ENCODE assay signal across 30 cellular contexts in genomic region chr10:100083623-100084022, GRCh38. TPM values are rescaled to one million over a fixed set of nuclear protein-coding genes. Genes with fewer than 3 reads are reported as not detected.
"Had no signal": no experiment of that assay in that cellular context is flagged by ENCODE, and none has a peak within 500 bp of the region (broad histone marks: within the 10 kb centered on the region; RNA-seq: fewer than 3 reads in every experiment).

No MANE protein-coding gene starts in this region.

- FAIRE-seq: urothelium cell line had no signal

- H3K36me3 ChIP-seq: stomach, suprapubic skin, thoracic aorta, thyroid gland, tibial artery, tibial nerve, transverse colon, upper lobe of left lung, upper lobe of right lung, uterus, vagina had no signal

- H3K27me3 ChIP-seq: testis, thyroid gland, tibial nerve, upper lobe of left lung, upper lobe of right lung, uterus, vagina had no signal

- H3K4me3 ChIP-seq: stomach, suprapubic skin, testis, thoracic aorta, thyroid gland, tibial artery, tibial nerve, transverse colon, upper lobe of left lung, upper lobe of right lung, uterus, vagina had no signal

- H3K27ac ChIP-seq: stomach, suprapubic skin, testis, thoracic aorta, thyroid gland, tibial artery, tibial nerve, transverse colon, upper lobe of left lung, upper lobe of right lung, uterus, vagina had no signal

- ATAC-seq: stimulated activated effector memory CD8-positive, alpha-beta T cell treated with anti-CD3 and anti-CD28 coated beads, Interleukin-12 subunit alpha, Interleukin-12 subunit beta, amount 100 ng/mL, for 72 hours; stimulated activated memory B cell treated with anti-CD40 and anti-IgM and Interleukin-4, amounts not matched to agents 10 μg/mL and 1 μg/mL and 100 μg/mL, for 72 hours; stimulated activated naive B cell treated with anti-CD40 and anti-IgM and Interleukin-4, amounts not matched to agents 10 μg/mL and 1 μg/mL and 100 μg/mL, for 72 hours; stimulated activated naive CD8-positive, alpha-beta T cell treated with anti-CD3 and anti-CD28 coated beads, Interleukin-15, amount 100 ng/mL, for 72 hours; stimulated activated naive CD8-positive, alpha-beta T cell treated with anti-CD3 and anti-CD28 coated beads, Interleukin-15, Interleukin-2, amounts not matched to agents 100 U/mL and 50 U/mL, for 24 hours; upper lobe of right lung had no signal

- H3K9me3 ChIP-seq: stomach, suprapubic skin, testis, thoracic aorta, thyroid gland, tibial artery, tibial nerve, transverse colon, upper lobe of left lung, upper lobe of right lung, uterus, vagina had no signal

- DNase-seq: stimulated activated CD4-positive, alpha-beta T cell treated with anti-CD3 and anti-CD28 coated beads, Interleukin-2, amount 100 ng/mL, for 48 hours; stimulated activated CD4-positive, alpha-beta T cell treated with anti-CD3 and anti-CD28 coated beads, Interleukin-4, amount 100 ng/mL, for 1 hour; stimulated activated CD4-positive, alpha-beta T cell treated with anti-CD3 and anti-CD28 coated beads, Interleukin-4, amount 100 ng/mL, for 24 hours; stimulated activated CD4-positive, alpha-beta T cell treated with anti-CD3 and anti-CD28 coated beads, Interleukin-4, amount 100 ng/mL, for 4 hours; stimulated activated CD8-positive, alpha-beta memory T cell treated with anti-CD3 and anti-CD28 coated beads, Interleukin-4, amount 100 ng/mL, for 48 hours; stimulated activated naive B cell treated with anti-CD40 and anti-IgM and Interleukin-4, amounts not matched to agents 10 μg/mL and 1 μg/mL and 100 μg/mL, for 72 hours; stimulated activated naive CD4-positive, alpha-beta T cell; stimulated activated naive CD4-positive, alpha-beta T cell treated with Interleukin-2 at 50 U/mL for 16 hours; stimulated activated naive CD8-positive, alpha-beta T cell treated with anti-CD3 and anti-CD28 coated beads, Interleukin-15, amount 100 ng/mL, for 72 hours; stimulated activated naive CD8-positive, alpha-beta T cell treated with anti-CD3 and anti-CD28 coated beads, Interleukin-15, Interleukin-2, amounts not matched to agents 100 U/mL and 50 U/mL, for 24 hours; stomach; substantia nigra; testis; thyroid gland; tibial artery; transverse colon; trophoblast cell; upper lobe of left lung; upper lobe of right lung; uterus had no signal

- H3K4me1 ChIP-seq: stomach, suprapubic skin, testis, thyroid gland, tibial artery, tibial nerve, transverse colon, upper lobe of left lung, upper lobe of right lung, uterus, vagina had no signal

RNA-seq across cellular contexts. Expression of gene CPN1, which starts 2.0 kb away (rescaled TPM):
- total RNA-seq: stomach, subcutaneous adipose tissue, suprapubic skin, temporal lobe, thoracic aorta, thyroid gland, tibial nerve, transverse colon, upper lobe of left lung, upper lobe of right lung, ureter, uterus, vagina had no signal
- polyA plus RNA-seq: stomach had no signal
